Comparison of ENCODE assay signal across 9 cellular contexts in the genomic region with DNA sequence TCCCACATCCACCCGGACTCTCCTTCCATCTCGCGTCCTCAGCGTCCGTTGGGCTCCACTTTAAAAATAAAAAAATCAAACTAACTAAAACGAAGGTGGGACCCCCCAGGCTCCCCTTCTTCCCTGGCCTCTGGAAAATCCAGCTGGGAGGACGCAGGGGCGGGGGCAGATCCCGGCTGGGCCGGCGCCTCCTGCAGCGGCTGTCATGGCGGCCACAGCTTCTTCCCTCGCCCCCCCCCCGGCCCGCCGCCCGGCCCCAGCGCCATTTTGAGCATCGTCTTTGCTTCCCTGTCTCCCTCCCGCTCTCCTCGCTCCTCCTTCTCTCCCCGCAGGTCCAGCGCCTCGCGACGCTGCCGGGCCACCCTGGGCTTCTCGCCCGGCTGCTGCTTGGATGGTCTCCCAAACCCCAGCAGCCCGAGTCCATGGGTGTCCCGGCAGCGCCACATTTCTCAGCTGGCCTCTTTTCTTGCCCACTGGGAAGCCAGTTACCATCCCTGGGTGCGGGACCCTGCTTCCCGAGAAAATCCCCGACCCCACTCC. TPM values are rescaled to one million over a fixed set of nuclear protein-coding genes. Genes with fewer than 3 reads are reported as not detected.
DNase-seq lines count a peak whose midpoint lies in the region; ATAC-seq and TF ChIP-seq lines count a peak whose summit lies in the region.
"Had no signal": no experiment of that assay in that cellular context is flagged by ENCODE, and none has a peak within 500 bp of the region (broad histone marks: within the 10 kb centered on the region; RNA-seq: fewer than 3 reads in every experiment).

No MANE protein-coding gene starts in this region.

- peak overlapping the region; percentile 94 to 100 (median 98) for H3K4me3 Mint-ChIP-seq in CD4-positive, alpha-beta memory T cell
- peak overlapping the region; percentile 97 for H3K4me3 Mint-ChIP-seq in activated naive CD4-positive, alpha-beta T cell treated with anti-CD3 and anti-CD28 coated beads, Interleukin-2, amount 50 U/mL, for 24 hours

- peak overlapping the region; percentile 87 to 99 (median 98) for H3K27ac Mint-ChIP-seq in CD4-positive, alpha-beta memory T cell
- H3K27ac Mint-ChIP-seq in activated naive CD4-positive, alpha-beta T cell treated with anti-CD3 and anti-CD28 coated beads, Interleukin-2, amount 50 U/mL, for 24 hours = peak overlapping the region; percentile 100

- in situ Hi-C loops in gastrocnemius medialis (cut with MboI; ENCODE audit: low sequenced_read_pairs in 4 of 4) = no loop called here

- intact Hi-C loops in CD4-positive, alpha-beta memory T cell (cut with micrococcal nuclease) = loop anchor here (5.0 kb wide), 2 partner anchors 34 to 49 kb away; no protein-coding TSS in a partner anchor
- intact Hi-C loops in gastrocnemius medialis (cut with DNase I; ENCODE audit: low total_unique reads) = loop anchor here (2.0 kb wide), 1 partner anchor 37 kb away; a partner anchor contains a TSS

- no peak for TF ChIP-seq POLR2A in gastrocnemius medialis (IDR thresholded peaks at IDR 0.05)

- H3K27me3 ChIP-seq in CD4-positive, alpha-beta memory T cell (ENCODE audit: insufficient read depth, low read length) = no peaks in the 10 kb centered on the region
- H3K27me3 ChIP-seq in right atrium auricular region = peaks cover 3 to 10% of the 10 kb centered on the region in 2 donors
- H3K27me3 ChIP-seq in gastrocnemius medialis = peaks cover 13 to 33% (median 24%) of the 10 kb centered on the region in 3 donors

- CTCF ChIA-PET in CD4-positive, alpha-beta memory T cell (lab: Charles Lee; ENCODE audit: partially characterized antibody) = interaction anchor here (0.9 to 1.7 kb wide), 5 partner anchors 30 to 77 kb away, joined by 3 to 4 read pairs (median 4); no protein-coding TSS in a partner anchor

- peaks cover 20% of the 10 kb centered on the region for H3K4me1 ChIP-seq in CD4-positive, alpha-beta memory T cell (ENCODE audit: insufficient read depth, low read length)
- H3K4me1 ChIP-seq in right atrium auricular region = peaks cover 0 to 30% of the 10 kb centered on the region in 2 donors
- H3K4me1 ChIP-seq in gastrocnemius medialis = peaks cover 10 to 28% of the 10 kb centered on the region in 2 donors

- TF ChIP-seq CTCF in right atrium auricular region (IDR thresholded peaks at IDR 0.05) (peak in 1 of 2 donors; percentile 11), gastrocnemius medialis (IDR thresholded peaks at IDR 0.05 in 4 of 5, conservative IDR thresholded peaks at IDR 0.05 in 1 of 5) (no peak), omental fat pad (IDR thresholded peaks at IDR 0.05) (no peak)

- no peaks in the 10 kb centered on the region for H3K9me3 ChIP-seq in CD4-positive, alpha-beta memory T cell (ENCODE audit: control insufficient read depth in 1 of 2, low read length in 2 of 2)
- H3K9me3 ChIP-seq in right atrium auricular region = no peaks in the 10 kb centered on the region
- no peaks in the 10 kb centered on the region for H3K9me3 ChIP-seq in gastrocnemius medialis

- peaks cover 9 to 61% (median 33%) of the 10 kb centered on the region in 4 donors for H3K4me1 Mint-ChIP-seq in CD4-positive, alpha-beta memory T cell
- H3K4me1 Mint-ChIP-seq in activated naive CD4-positive, alpha-beta T cell treated with anti-CD3 and anti-CD28 coated beads, Interleukin-2, amount 50 U/mL, for 24 hours = peaks cover 41% of the 10 kb centered on the region

- peaks cover 0 to 20% of the 10 kb centered on the region in 2 donors for H3K36me3 Mint-ChIP-seq in CD4-positive, alpha-beta memory T cell
- peaks cover 1% of the 10 kb centered on the region for H3K36me3 Mint-ChIP-seq in activated naive CD4-positive, alpha-beta T cell treated with anti-CD3 and anti-CD28 coated beads, Interleukin-2, amount 50 U/mL, for 24 hours

- DNase-seq in CD4-positive, alpha-beta memory T cell = peak in 3 of 5 donors; percentile 43 to 61 (median 50)
- peak; percentile 53 for DNase-seq in NCI-H226
- DNase-seq in right atrium auricular region (ENCODE audit: low spot score) = no peak
- no peak for DNase-seq in gastrocnemius medialis
- DNase-seq in omental fat pad (ENCODE audit: low spot score) = no peak

- ATAC-seq in gastrocnemius medialis (peak; percentile 20 to 33), GM18858 (IDR thresholded peaks at IDR 0.05; ENCODE audit: unreplicated experiment) (no peak), GM18873 (IDR thresholded peaks at IDR 0.05; ENCODE audit: low FRiP score, unreplicated experiment) (no peak), omental fat pad (ENCODE audit: low FRiP score) (no peak)

- H3K9me3 Mint-ChIP-seq in CD4-positive, alpha-beta memory T cell = no peaks in the 10 kb centered on the region
- H3K9me3 Mint-ChIP-seq in activated naive CD4-positive, alpha-beta T cell treated with anti-CD3 and anti-CD28 coated beads, Interleukin-2, amount 50 U/mL, for 24 hours = no peaks in the 10 kb centered on the region

- H3K27ac ChIP-seq in CD4-positive, alpha-beta memory T cell (ENCODE audit: low read depth, low read length) = peak overlapping the region; percentile 86
- H3K27ac ChIP-seq in right atrium auricular region (peak overlapping the region; percentile 83 to 90), gastrocnemius medialis (peak overlapping the region; percentile 80 to 94 (median 85))

- no peaks in the 10 kb centered on the region for H3K36me3 ChIP-seq in CD4-positive, alpha-beta memory T cell (ENCODE audit: insufficient read depth, low read length)
- H3K36me3 ChIP-seq in right atrium auricular region = no peaks in the 10 kb centered on the region
- no peaks in the 10 kb centered on the region for H3K36me3 ChIP-seq in gastrocnemius medialis

- peak overlapping the region; percentile 72 to 78 for H3K4me3 ChIP-seq in CD4-positive, alpha-beta memory T cell (ENCODE audit: low read length in 2 of 2)
- H3K4me3 ChIP-seq in right atrium auricular region (peak overlapping the region; percentile 48 to 57), gastrocnemius medialis (peak overlapping the region; percentile 59 to 76 (median 68))

- POLR2A ChIA-PET in CD4-positive, alpha-beta memory T cell (lab: Charles Lee; ENCODE audit: partially characterized antibody) = interaction anchor here (0.8 to 3.0 kb wide), 18 partner anchors 8 to 650 kb away, joined by 3 to 16 read pairs (median 4); no protein-coding TSS in a partner anchor

- H3K27me3 Mint-ChIP-seq in CD4-positive, alpha-beta memory T cell = peaks cover 6 to 7% of the 10 kb centered on the region in 2 donors
- H3K27me3 Mint-ChIP-seq in activated naive CD4-positive, alpha-beta T cell treated with anti-CD3 and anti-CD28 coated beads, Interleukin-2, amount 50 U/mL, for 24 hours = peaks cover 1% of the 10 kb centered on the region

RNA-seq across cellular contexts. Expression of a gene that starts 3.3 kb away (rescaled TPM):
- total RNA-seq in CD4-positive, alpha-beta memory T cell = 10 to 100 TPM; 34.4 to 39.2 TPM
- polyA plus RNA-seq in CD4-positive, alpha-beta memory T cell = 10 to 100 TPM; 12.7 to 36.5 TPM
- total RNA-seq in right atrium auricular region (1 to 10 TPM; 4.8 to 5.5 TPM), gastrocnemius medialis (10 to 100 TPM in 2 of 4 donors, 1 to 10 TPM in 2; 4.1 to 22.1 (median 10.4) TPM), omental fat pad (10 to 100 TPM in 3 of 4 donors, 1 to 10 TPM in 1; 9.7 to 35.2 (median 16.3) TPM)

RNA-seq across cellular contexts. Expression of a gene that starts 10.8 kb away (rescaled TPM):
- total RNA-seq in CD4-positive, alpha-beta memory T cell = not detected
- not detected for polyA plus RNA-seq in CD4-positive, alpha-beta memory T cell
- total RNA-seq in right atrium auricular region (not detected), gastrocnemius medialis (not detected), omental fat pad (not detected)
- total RNA-seq: glomerular endothelial cell had no signal

RNA-seq across cellular contexts. Expression of a gene that starts 36.5 kb away (rescaled TPM):
- 1 to 10 TPM; 3.1 to 4.5 TPM for total RNA-seq in CD4-positive, alpha-beta memory T cell
- under 1 TPM; 0.11 to 0.13 TPM for polyA plus RNA-seq in CD4-positive, alpha-beta memory T cell
- total RNA-seq in right atrium auricular region (1 to 10 TPM in 1 of 2 donors, under 1 TPM in 1; 0.52 to 1.0 TPM), gastrocnemius medialis (1 to 10 TPM in 1 of 4 donors, under 1 TPM in 3; 0.18 to 1.8 (median 0.51) TPM), omental fat pad (1 to 10 TPM; 1.6 to 8.7 (median 3.4) TPM)

RNA-seq across cellular contexts. Expression of a gene that starts 48.4 kb away (rescaled TPM):
- total RNA-seq in CD4-positive, alpha-beta memory T cell = 10 to 100 TPM; 11.2 to 14.5 TPM
- under 1 TPM in 1 of 2 donors, not detected in 1; 0.10 TPM for polyA plus RNA-seq in CD4-positive, alpha-beta memory T cell
- total RNA-seq in right atrium auricular region (1 to 10 TPM in 1 of 2 donors, under 1 TPM in 1; 0.82 to 1.2 TPM), gastrocnemius medialis (1 to 10 TPM; 1.3 to 5.5 (median 2.2) TPM), omental fat pad (10 to 100 TPM in 2 of 4 donors, 1 to 10 TPM in 2; 4.8 to 30.3 (median 10.6) TPM)

RNA-seq across cellular contexts. Expression of a gene that starts 51.9 kb away (rescaled TPM):
- total RNA-seq in CD4-positive, alpha-beta memory T cell = not detected
- polyA plus RNA-seq in CD4-positive, alpha-beta memory T cell = not detected
- total RNA-seq in right atrium auricular region (not detected), gastrocnemius medialis (not detected), omental fat pad (1 to 10 TPM in 2 of 4 donors, under 1 TPM in 2; 0.72 to 3.3 (median 1.4) TPM)

Comparison
In these comparisons a context has a peak if more than half of its experiments do, and no peak if none do; other contexts are left out.
1. DNase-seq: peak in CD4-positive, alpha-beta memory T cell (3 of 5) and NCI-H226 (single experiment); none in right atrium auricular region (single experiment), gastrocnemius medialis (0 of 2) and omental fat pad (single experiment).
2. ATAC-seq: peak in gastrocnemius medialis (2 of 2); none in GM18858 (single experiment), GM18873 (single experiment) and omental fat pad (single experiment).
3. Peak in every context shown above with its lines, with median percentiles within 50 percentile points of each other: H3K27ac ChIP-seq and H3K4me3 ChIP-seq.